In genomic region chr1:172394167-172394751, GRCh38 we compare ENCODE assay signal across 8 cellular contexts. TPM values are rescaled to one million over a fixed set of nuclear protein-coding genes. Genes with fewer than 3 reads are reported as not detected.
DNase-seq lines count a peak whose midpoint lies in the region; ATAC-seq and TF ChIP-seq lines count a peak whose summit lies in the region.
"Had no signal": no experiment of that assay in that cellular context is flagged by ENCODE, and none has a peak within 500 bp of the region (broad histone marks: within the 10 kb centered on the region; RNA-seq: fewer than 3 reads in every experiment).

No MANE protein-coding gene starts in this region.

- no peaks in the 10 kb centered on the region for H3K36me3 ChIP-seq in ovary

- intact Hi-C loops in activated CD4-positive, alpha-beta memory T cell treated with anti-CD3 and anti-CD28 coated beads for 36 hours (cut with micrococcal nuclease), result loop anchor here (1.0 to 5.0 kb wide), 7 partner anchors 13 to 613 kb away; partner anchors contain the start of gene METTL13
- intact Hi-C loops in ovary (cut with DNase I), result loop anchor here in 1 of 4 donors (10.0 kb wide), 1 partner anchor 109 kb away; no protein-coding TSS in a partner anchor

- H3K9me3 Mint-ChIP-seq in activated CD4-positive, alpha-beta memory T cell treated with anti-CD3 and anti-CD28 coated beads for 36 hours, result no peaks in the 10 kb centered on the region
- H3K9me3 Mint-ChIP-seq in endothelial cell (ENCODE audit: unreplicated experiment), result no peaks in the 10 kb centered on the region

- H3K4me1 ChIP-seq in ovary (ENCODE audit: insufficient read depth), result peaks cover 5% of the 10 kb centered on the region

- H3K9me3 ChIP-seq in ovary, result no peaks in the 10 kb centered on the region
- H3K9me3 ChIP-seq: body of pancreas had no signal

- CTCF ChIA-PET in activated CD4-positive, alpha-beta memory T cell treated with anti-CD3 and anti-CD28 coated beads for 36 hours (lab: Charles Lee), result interaction anchor here (0.6 to 1.7 kb wide), 6 partner anchors 35 to 350 kb away, joined by 3 to 6 read pairs (median 4); partner anchors contain the start of gene PIGC
- CTCF ChIA-PET in RWPE1 (lab: Yijun Ruan, JAX), result interaction anchor here (0.6 kb wide), 1 partner anchor 304 kb away, joined by 5 read pairs; no protein-coding TSS in a partner anchor

- no peak for TF ChIP-seq POLR2A in ovary (IDR thresholded peaks at IDR 0.05)

- ATAC-seq in GM19351 (IDR thresholded peaks at IDR 0.05; ENCODE audit: unreplicated experiment) (peak; percentile 67), HG03175 (IDR thresholded peaks at IDR 0.05; ENCODE audit: unreplicated experiment) (peak; percentile 81)
- ATAC-seq: body of pancreas had no signal

- peak; percentile 84 for DNase-seq in activated CD4-positive, alpha-beta memory T cell treated with anti-CD3 and anti-CD28 coated beads for 36 hours
- DNase-seq in endothelial cell (ENCODE audit: low spot score) (no peak), RWPE1 (ENCODE audit: low spot score) (no peak), ovary (no peak)
- peak; percentile 58 to 66 for DNase-seq in stimulated activated CD4-positive, alpha-beta T cell treated with anti-CD3 and anti-CD28 coated beads, Interleukin-15, amount 100 ng/mL, for 48 hours (ENCODE audit: low read depth in 2 of 2)

- no peak for TF ChIP-seq EP300 in ovary (IDR thresholded peaks at IDR 0.05)

- H3K4me1 Mint-ChIP-seq in activated CD4-positive, alpha-beta memory T cell treated with anti-CD3 and anti-CD28 coated beads for 36 hours (ENCODE audit: low read depth), result peaks cover 69% of the 10 kb centered on the region
- peaks cover 48% of the 10 kb centered on the region for H3K4me1 Mint-ChIP-seq in endothelial cell (ENCODE audit: unreplicated experiment)

- H3K4me3 Mint-ChIP-seq in activated CD4-positive, alpha-beta memory T cell treated with anti-CD3 and anti-CD28 coated beads for 36 hours, result peak overlapping the region; percentile 49
- no peak overlapping the region for H3K4me3 Mint-ChIP-seq in endothelial cell (ENCODE audit: unreplicated experiment)

- WGBS in ovary, 3 donors, result 60 to 77% (median 60%) methylated on average over 4 of the region's 4 CpGs

- H3K36me3 Mint-ChIP-seq in activated CD4-positive, alpha-beta memory T cell treated with anti-CD3 and anti-CD28 coated beads for 36 hours, result no peaks in the 10 kb centered on the region
- peaks cover under 1% of the 10 kb centered on the region for H3K36me3 Mint-ChIP-seq in endothelial cell (ENCODE audit: low read depth, unreplicated experiment)

- H3K27ac ChIP-seq in RWPE1 (no peak overlapping the region), ovary (no peak overlapping the region)

- H3K27me3 Mint-ChIP-seq in activated CD4-positive, alpha-beta memory T cell treated with anti-CD3 and anti-CD28 coated beads for 36 hours, result no peaks in the 10 kb centered on the region
- no peaks in the 10 kb centered on the region for H3K27me3 Mint-ChIP-seq in endothelial cell (ENCODE audit: unreplicated experiment)

- peak overlapping the region; percentile 66 for H3K27ac Mint-ChIP-seq in activated CD4-positive, alpha-beta memory T cell treated with anti-CD3 and anti-CD28 coated beads for 36 hours
- H3K27ac Mint-ChIP-seq in endothelial cell (ENCODE audit: unreplicated experiment), result peak overlapping the region; percentile 74

- H3K27me3 ChIP-seq in ovary, result no peaks in the 10 kb centered on the region
- H3K27me3 ChIP-seq: body of pancreas had no signal

- H3K4me3 ChIP-seq in ovary, result no peak overlapping the region
- H3K4me3 ChIP-seq: body of pancreas had no signal

- no peak for TF ChIP-seq CTCF in endothelial cell (IDR thresholded peaks at IDR 0.05; ENCODE audit: unreplicated experiment)
- TF ChIP-seq CTCF in RWPE1 (conservative IDR thresholded peaks at IDR 0.05; ENCODE audit: low read depth), result no peak
- no peak for TF ChIP-seq CTCF in ovary (IDR thresholded peaks at IDR 0.05)

- POLR2A ChIA-PET in activated CD4-positive, alpha-beta memory T cell treated with anti-CD3 and anti-CD28 coated beads for 36 hours (lab: Charles Lee), result interaction anchor here (0.7 to 2.3 kb wide), 5 partner anchors 13 to 56 kb away, joined by 3 to 21 read pairs (median 4); no protein-coding TSS in a partner anchor
- POLR2A ChIA-PET in RWPE1 (lab: Yijun Ruan, JAX; ENCODE audit: low non-redundant PET), result interaction anchor here (0.7 kb wide), 1 partner anchor 102 kb away, joined by 3 read pairs; no protein-coding TSS in a partner anchor

RNA-seq across cellular contexts. Expression of gene C1orf105, which starts 26.2 kb away (rescaled TPM):
- total RNA-seq in activated CD4-positive, alpha-beta memory T cell treated with anti-CD3 and anti-CD28 coated beads for 36 hours, result not detected
- 0.85 TPM for total RNA-seq in endothelial cell (ENCODE audit: unreplicated experiment)
- total RNA-seq in ovary, result not detected
- not detected for polyA plus RNA-seq in ovary
- total RNA-seq: body of pancreas had no signal

RNA-seq across cellular contexts. Expression of gene PIGC, which starts 49.6 kb away (rescaled TPM):
- 10 to 100 TPM; 16.6 to 17.4 TPM for total RNA-seq in activated CD4-positive, alpha-beta memory T cell treated with anti-CD3 and anti-CD28 coated beads for 36 hours
- total RNA-seq in endothelial cell (ENCODE audit: unreplicated experiment) (23.7 TPM), ovary (10 to 100 TPM; 21.1 to 27.9 (median 24.8) TPM)
- 10 to 100 TPM; 37.3 to 49.3 TPM for polyA plus RNA-seq in ovary

Comparison
In these comparisons a context has a peak if more than half of its experiments do, and no peak if none do; other contexts are left out.
1. DNase-seq: peak in activated CD4-positive, alpha-beta memory T cell treated with anti-CD3 and anti-CD28 coated beads for 36 hours (single experiment) and stimulated activated CD4-positive, alpha-beta T cell treated with anti-CD3 and anti-CD28 coated beads, Interleukin-15, amount 100 ng/mL, for 48 hours (2 of 2); none in endothelial cell (single experiment), RWPE1 (single experiment) and ovary (0 of 5).